In genomic region chr20:58389968-58390658, GRCh38 we compare ENCODE assay signal across 8 cellular contexts. TPM values are rescaled to one million over a fixed set of nuclear protein-coding genes. Genes with fewer than 3 reads are reported as not detected.
DNase-seq lines count a peak whose midpoint lies in the region; ATAC-seq and TF ChIP-seq lines count a peak whose summit lies in the region.

No MANE protein-coding gene starts in this region.

- H3K36me3 ChIP-seq in left lung (peaks cover 0 to 16% of the 10 kb centered on the region in 2 donors), thoracic aorta (no peaks in the 10 kb centered on the region)

- H3K4me3 ChIP-seq in left lung (peak overlapping the region; percentile 73 to 90), thoracic aorta (peak overlapping the region; percentile 87)

- no peak for DNase-seq in activated CD4-positive, alpha-beta T cell treated with anti-CD3 and anti-CD28 coated beads, Interleukin-2, amount 10 ng/mL, durations not matched to agents 7 days and 5 days
- DNase-seq in activated CD4-positive, alpha-beta T cell treated with anti-CD3 and anti-CD28 coated beads, Interleukin-2, amount 50 U/mL, for 1 hour = no peak
- no peak for DNase-seq in activated naive CD8-positive, alpha-beta T cell treated with anti-CD3 and anti-CD28 coated beads, Interleukin-2, amount 50 U/mL, for 24 hours
- DNase-seq in left lung (no peak), thoracic aorta (ENCODE audit: low spot score) (no peak), DMS79 (lab: John Stamatoyannopoulos, UW) (no peak)
- DNase-seq in stimulated activated CD4-positive, alpha-beta T cell treated with anti-CD3 and anti-CD28 coated beads, Interleukin-15, amount 100 ng/mL, for 24 hours = no peak
- no peak for DNase-seq in activated CD4-positive, alpha-beta T cell treated with anti-CD3 and anti-CD28 coated beads, Interleukin-2, amount 50 U/mL, for 4 hours

- peak overlapping the region; percentile 98 for H3K27ac Mint-ChIP-seq in activated CD4-positive, alpha-beta T cell treated with anti-CD3 and anti-CD28 coated beads, Interleukin-2, amount 10 ng/mL, durations not matched to agents 7 days and 5 days
- peak overlapping the region; percentile 94 for H3K27ac Mint-ChIP-seq in activated naive CD8-positive, alpha-beta T cell treated with anti-CD3 and anti-CD28 coated beads, Interleukin-2, amount 50 U/mL, for 24 hours

- POLR2A ChIA-PET in activated CD4-positive, alpha-beta T cell treated with anti-CD3 and anti-CD28 coated beads, Interleukin-2, amount 10 ng/mL, durations not matched to agents 7 days and 5 days (lab: Charles Lee) = no interaction called here

- peak overlapping the region; percentile 88 to 90 for H3K27ac ChIP-seq in left lung
- H3K27ac ChIP-seq in thoracic aorta = peak overlapping the region; percentile 77 to 89

- H3K4me3 Mint-ChIP-seq in activated CD4-positive, alpha-beta T cell treated with anti-CD3 and anti-CD28 coated beads, Interleukin-2, amount 10 ng/mL, durations not matched to agents 7 days and 5 days = peak overlapping the region; percentile 88
- H3K4me3 Mint-ChIP-seq in activated naive CD8-positive, alpha-beta T cell treated with anti-CD3 and anti-CD28 coated beads, Interleukin-2, amount 50 U/mL, for 24 hours = peak overlapping the region; percentile 95

- intact Hi-C loops in left lung (cut with DNase I) = no loop called here

- H3K4me1 Mint-ChIP-seq in activated CD4-positive, alpha-beta T cell treated with anti-CD3 and anti-CD28 coated beads, Interleukin-2, amount 10 ng/mL, durations not matched to agents 7 days and 5 days = peaks cover 44% of the 10 kb centered on the region
- H3K4me1 Mint-ChIP-seq in activated naive CD8-positive, alpha-beta T cell treated with anti-CD3 and anti-CD28 coated beads, Interleukin-2, amount 50 U/mL, for 24 hours = peaks cover 48% of the 10 kb centered on the region

- peaks cover 17 to 51% of the 10 kb centered on the region in 2 donors for H3K4me1 ChIP-seq in left lung
- peaks cover 15 to 42% of the 10 kb centered on the region in 2 donors for H3K4me1 ChIP-seq in thoracic aorta (ENCODE audit: control insufficient read depth in 1 of 2, low read depth in 2 of 2)

- ATAC-seq in activated naive CD8-positive, alpha-beta T cell treated with anti-CD3 and anti-CD28 coated beads, Interleukin-2, amount 50 U/mL, for 24 hours = no peak
- ATAC-seq in left lung (no peak), thoracic aorta (ENCODE audit: insufficient number of reproducible peaks, low FRiP score, low read depth) (no peak)

- CTCF ChIA-PET in activated CD4-positive, alpha-beta T cell treated with anti-CD3 and anti-CD28 coated beads, Interleukin-2, amount 10 ng/mL, durations not matched to agents 7 days and 5 days (lab: Charles Lee) = interaction anchor here (0.6 to 1.0 kb wide), 3 partner anchors 29 to 77 kb away, joined by 3 read pairs; no protein-coding TSS in a partner anchor

- TF ChIP-seq CTCF in left lung (IDR thresholded peaks at IDR 0.05) = no peak
- TF ChIP-seq CTCF in thoracic aorta (IDR thresholded peaks at IDR 0.05) = no peak

- H3K9me3 Mint-ChIP-seq in activated CD4-positive, alpha-beta T cell treated with anti-CD3 and anti-CD28 coated beads, Interleukin-2, amount 10 ng/mL, durations not matched to agents 7 days and 5 days = no peaks in the 10 kb centered on the region
- H3K9me3 Mint-ChIP-seq in activated naive CD8-positive, alpha-beta T cell treated with anti-CD3 and anti-CD28 coated beads, Interleukin-2, amount 50 U/mL, for 24 hours = no peaks in the 10 kb centered on the region

- H3K27me3 Mint-ChIP-seq in activated CD4-positive, alpha-beta T cell treated with anti-CD3 and anti-CD28 coated beads, Interleukin-2, amount 10 ng/mL, durations not matched to agents 7 days and 5 days = peaks cover 3% of the 10 kb centered on the region
- peaks cover 3% of the 10 kb centered on the region for H3K27me3 Mint-ChIP-seq in activated naive CD8-positive, alpha-beta T cell treated with anti-CD3 and anti-CD28 coated beads, Interleukin-2, amount 50 U/mL, for 24 hours

- H3K27me3 ChIP-seq in left lung = no peaks in the 10 kb centered on the region
- H3K27me3 ChIP-seq in thoracic aorta (replicated peaks; ENCODE audit: insufficient read depth) = no peaks in the 10 kb centered on the region

- no peaks in the 10 kb centered on the region for H3K9me3 ChIP-seq in left lung
- no peaks in the 10 kb centered on the region for H3K9me3 ChIP-seq in thoracic aorta

- peaks cover 40% of the 10 kb centered on the region for H3K36me3 Mint-ChIP-seq in activated CD4-positive, alpha-beta T cell treated with anti-CD3 and anti-CD28 coated beads, Interleukin-2, amount 10 ng/mL, durations not matched to agents 7 days and 5 days (ENCODE audit: low read depth)
- peaks cover 42% of the 10 kb centered on the region for H3K36me3 Mint-ChIP-seq in activated naive CD8-positive, alpha-beta T cell treated with anti-CD3 and anti-CD28 coated beads, Interleukin-2, amount 50 U/mL, for 24 hours (ENCODE audit: low read depth)

RNA-seq across cellular contexts. Expression of gene VAPB, which starts 1.1 kb away (rescaled TPM):
- total RNA-seq in activated CD4-positive, alpha-beta T cell treated with anti-CD3 and anti-CD28 coated beads, Interleukin-2, amount 10 ng/mL, durations not matched to agents 7 days and 5 days = 10 to 100 TPM; 31.0 to 39.1 TPM
- total RNA-seq in left lung = 10 to 100 TPM; 49.7 to 52.9 TPM
- total RNA-seq in thoracic aorta = 10 to 100 TPM; 21.5 to 32.8 TPM
